11 cellular contexts compared by ENCODE assay signal in genomic region chr9:127522727-127523126, GRCh38.
A peak's percentile ranks its signal among the peaks of the same experiment; 100 is the strongest.
DNase-seq lines count a peak whose midpoint lies in the region; ATAC-seq, FAIRE-seq and TF ChIP-seq lines count a peak whose summit lies in the region.
"Had no signal": no experiment of that assay in that cellular context is flagged by ENCODE, and none has a peak within 500 bp of the region (broad histone marks: within the 10 kb centered on the region; RNA-seq: fewer than 3 reads in every experiment).

No MANE protein-coding gene starts in this region.

- peaks cover 16% of the 10 kb centered on the region for H3K4me1 Mint-ChIP-seq in activated naive CD4-positive, alpha-beta T cell treated with anti-CD3 and anti-CD28 coated beads, Interleukin-2, amount 10 ng/mL, durations not matched to agents 7 days and 5 days

- TF ChIP-seq CTCF in coronary artery (IDR thresholded peaks at IDR 0.05) (no peak), mucosa of descending colon (IDR thresholded peaks at IDR 0.05) (no peak), kidney (IDR thresholded peaks at IDR 0.05; ENCODE audit: borderline replicate concordance, extremely low read depth, insufficient read depth) (no peak)

- no peak for DNase-seq in activated naive CD4-positive, alpha-beta T cell treated with anti-CD3 and anti-CD28 coated beads, Interleukin-2, amount 10 ng/mL, durations not matched to agents 7 days and 5 days
- DNase-seq in activated naive CD4-positive, alpha-beta T cell treated with Interleukin-2 at 50 U/mL for 16 hours, result no peak
- DNase-seq in coronary artery (ENCODE audit: low spot score), result peak; percentile 64
- DNase-seq in mucosa of descending colon, result peak in 1 of 3 donors; percentile 52
- DNase-seq in NOMO-1 treated with DMSO at 0.1 percent for 48 hours (lab: John Stamatoyannopoulos, UW; ENCODE audit: unreplicated experiment), result no peak
- DNase-seq in occipital lobe (lab: John Stamatoyannopoulos, UW), result no peak
- no peak for DNase-seq in kidney
- DNase-seq: activated CD4-positive, alpha-beta T cell treated with anti-CD3 and anti-CD28 coated beads, Interleukin-2, amount 50 U/mL, for 1 hour had no signal

- no peaks in the 10 kb centered on the region for H3K27me3 Mint-ChIP-seq in activated naive CD4-positive, alpha-beta T cell treated with anti-CD3 and anti-CD28 coated beads, Interleukin-2, amount 10 ng/mL, durations not matched to agents 7 days and 5 days
- H3K27me3 Mint-ChIP-seq: activated naive CD8-positive, alpha-beta T cell treated with anti-CD3 and anti-CD28 coated beads, Interleukin-2, amount 50 U/mL, for 24 hours had no signal

- H3K9me3 Mint-ChIP-seq in activated naive CD4-positive, alpha-beta T cell treated with anti-CD3 and anti-CD28 coated beads, Interleukin-2, amount 10 ng/mL, durations not matched to agents 7 days and 5 days, result peaks cover 30% of the 10 kb centered on the region

- CTCF ChIA-PET in activated naive CD4-positive, alpha-beta T cell treated with anti-CD3 and anti-CD28 coated beads, Interleukin-2, amount 10 ng/mL, durations not matched to agents 7 days and 5 days (lab: Charles Lee), result no interaction called here

- intact Hi-C loops in mucosa of descending colon (cut with DNase I, micrococcal nuclease), result no loop called here
- intact Hi-C loops in kidney (cut with DNase I), result no loop called here

- peak overlapping the region; percentile 66 to 92 for H3K27ac ChIP-seq in coronary artery
- peak overlapping the region; percentile 77 for H3K27ac ChIP-seq in urinary bladder (ENCODE audit: low read depth)
- peak overlapping the region in 1 of 2 donors; percentile 26 for H3K27ac ChIP-seq in kidney (ENCODE audit: low read depth in 2 of 2, low read length in 2 of 2)

- H3K4me1 ChIP-seq in mucosa of descending colon (ENCODE audit: low read depth), result peaks cover 12% of the 10 kb centered on the region
- no peaks in the 10 kb centered on the region for H3K4me1 ChIP-seq in urinary bladder (ENCODE audit: insufficient read depth)
- H3K4me1 ChIP-seq in kidney (ENCODE audit: control insufficient read depth in 1 of 2, insufficient read depth in 1 of 2, low read depth in 1 of 2, low read length in 2 of 2), result peaks cover 0 to 21% of the 10 kb centered on the region in 2 donors

- 83% methylated on average over 2 of the region's 2 CpGs for WGBS in urinary bladder

- ATAC-seq in mucosa of descending colon, result peak; percentile 56
- ATAC-seq: activated naive CD8-positive, alpha-beta T cell treated with anti-CD3 and anti-CD28 coated beads, Interleukin-2, amount 50 U/mL, for 24 hours had no signal

- no peak for FAIRE-seq in kidney (lab: Jason Lieb, UNC)

- peak overlapping the region; percentile 69 for H3K27ac Mint-ChIP-seq in activated naive CD4-positive, alpha-beta T cell treated with anti-CD3 and anti-CD28 coated beads, Interleukin-2, amount 10 ng/mL, durations not matched to agents 7 days and 5 days
- H3K27ac Mint-ChIP-seq: activated naive CD8-positive, alpha-beta T cell treated with anti-CD3 and anti-CD28 coated beads, Interleukin-2, amount 50 U/mL, for 24 hours; memory B cell had no signal

- no peak overlapping the region for H3K4me3 ChIP-seq in coronary artery
- H3K4me3 ChIP-seq in mucosa of descending colon, result no peak overlapping the region
- no peak overlapping the region for H3K4me3 ChIP-seq in urinary bladder (ENCODE audit: low read depth, low read length)
- no peak overlapping the region for H3K4me3 ChIP-seq in kidney (ENCODE audit: low read length in 2 of 2)

- H3K36me3 ChIP-seq in mucosa of descending colon (ENCODE audit: low read depth), result no peaks in the 10 kb centered on the region
- peaks cover 2% of the 10 kb centered on the region for H3K36me3 ChIP-seq in urinary bladder (ENCODE audit: insufficient read depth)
- H3K36me3 ChIP-seq in kidney (ENCODE audit: control insufficient read depth in 1 of 2, insufficient read depth in 2 of 2, low read length in 2 of 2), result peaks cover 12 to 15% of the 10 kb centered on the region in 2 donors

- no peak overlapping the region for H3K9ac ChIP-seq in kidney (ENCODE audit: low read length in 2 of 2)

- no peak overlapping the region for H3K4me3 Mint-ChIP-seq in activated naive CD4-positive, alpha-beta T cell treated with anti-CD3 and anti-CD28 coated beads, Interleukin-2, amount 10 ng/mL, durations not matched to agents 7 days and 5 days
- H3K4me3 Mint-ChIP-seq: activated naive CD8-positive, alpha-beta T cell treated with anti-CD3 and anti-CD28 coated beads, Interleukin-2, amount 50 U/mL, for 24 hours; memory B cell had no signal

- H3K9me3 ChIP-seq in mucosa of descending colon (peaks cover 18% of the 10 kb centered on the region), kidney (ENCODE audit: control insufficient read depth in 1 of 2, low read length in 2 of 2) (peaks cover 5 to 15% of the 10 kb centered on the region in 2 donors)

- H3K36me3 Mint-ChIP-seq in activated naive CD4-positive, alpha-beta T cell treated with anti-CD3 and anti-CD28 coated beads, Interleukin-2, amount 10 ng/mL, durations not matched to agents 7 days and 5 days, result peaks cover 71% of the 10 kb centered on the region
